ENCODE assay signal across 8 cellular contexts in the genomic region with DNA sequence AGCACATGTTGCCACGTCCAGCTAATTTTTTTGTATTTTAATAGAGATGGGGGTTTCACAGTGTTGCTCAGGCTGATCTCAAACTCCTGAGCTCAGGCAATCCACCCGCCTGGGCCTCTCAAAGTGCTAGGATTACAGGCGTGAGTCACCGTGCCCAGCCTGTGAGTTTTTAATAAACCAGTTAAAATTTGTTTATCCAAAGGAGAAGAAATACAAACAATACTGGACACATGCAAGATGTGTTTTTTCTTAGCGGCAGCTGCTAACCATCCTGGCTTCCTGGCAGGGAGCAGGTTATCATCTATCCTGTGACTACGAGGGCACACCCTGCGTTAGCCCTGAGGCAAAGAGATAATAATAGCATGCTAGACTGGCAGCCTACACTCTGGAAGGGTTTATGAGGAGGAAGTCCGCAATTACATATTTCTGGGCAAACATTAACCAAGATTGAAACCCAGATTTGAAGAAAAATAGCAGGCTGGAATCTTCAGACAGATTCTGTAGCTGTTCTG.
A peak's percentile ranks its signal among the peaks of the same experiment; 100 is the strongest.
DNase-seq lines count a peak whose midpoint lies in the region; ATAC-seq and FAIRE-seq lines count a peak whose summit lies in the region.

No MANE protein-coding gene starts in this region.

- intact Hi-C loops in aorta (cut with DNase I), result loop anchor here in 1 of 2 donors (5.0 kb wide), 1 partner anchor 64 kb away; no protein-coding TSS in a partner anchor

- no peaks in the 10 kb centered on the region for H3K27me3 ChIP-seq in aorta (ENCODE audit: control insufficient read depth in 1 of 2, insufficient read depth in 2 of 2, low read length in 1 of 2)

- ATAC-seq in GM18870 (IDR thresholded peaks at IDR 0.05; ENCODE audit: unreplicated experiment), result peak; percentile 18
- peak; percentile 10 for ATAC-seq in HG03378 (IDR thresholded peaks at IDR 0.05; ENCODE audit: unreplicated experiment)
- peak; percentile 43 for ATAC-seq in aorta (ENCODE audit: low FRiP score)

- 33 to 37% methylated on average over 8 of the region's 8 CpGs for WGBS in aorta, 2 donors

- peak; percentile 27 for FAIRE-seq in islet of Langerhans (lab: Jason Lieb, UNC)

- no peak overlapping the region for H3K4me3 ChIP-seq in aorta (ENCODE audit: low read length in 2 of 2)

- H3K36me3 ChIP-seq in aorta (ENCODE audit: control insufficient read depth in 1 of 2, insufficient read depth in 2 of 2, low read length in 1 of 2), result no peaks in the 10 kb centered on the region

- peak; percentile 91 for DNase-seq in SW480 (ENCODE audit: low spot score)
- peak in 1 of 2 donors; percentile 53 for DNase-seq in aorta
- DNase-seq in activated CD4-positive, alpha-beta T cell treated with anti-CD3 and anti-CD28 coated beads for 48 hours, result no peak
- DNase-seq in cerebellar nuclear complex (lab: John Stamatoyannopoulos, UW), result no peak
- no peak for DNase-seq in NCI-H524 treated with DMSO at 0.1 percent for 48 hours (lab: John Stamatoyannopoulos, UW)

- no peaks in the 10 kb centered on the region for H3K9me3 ChIP-seq in aorta (ENCODE audit: control insufficient read depth, low read length)

- H3K27ac ChIP-seq in aorta (ENCODE audit: low read depth in 1 of 2, low read length in 2 of 2), result peak overlapping the region; percentile 77 to 95

- H3K4me1 ChIP-seq in aorta (ENCODE audit: control insufficient read depth in 1 of 2, insufficient read depth in 2 of 2, low read length in 2 of 2), result peaks cover 0 to 4% of the 10 kb centered on the region in 2 donors
